In the genomic region with DNA sequence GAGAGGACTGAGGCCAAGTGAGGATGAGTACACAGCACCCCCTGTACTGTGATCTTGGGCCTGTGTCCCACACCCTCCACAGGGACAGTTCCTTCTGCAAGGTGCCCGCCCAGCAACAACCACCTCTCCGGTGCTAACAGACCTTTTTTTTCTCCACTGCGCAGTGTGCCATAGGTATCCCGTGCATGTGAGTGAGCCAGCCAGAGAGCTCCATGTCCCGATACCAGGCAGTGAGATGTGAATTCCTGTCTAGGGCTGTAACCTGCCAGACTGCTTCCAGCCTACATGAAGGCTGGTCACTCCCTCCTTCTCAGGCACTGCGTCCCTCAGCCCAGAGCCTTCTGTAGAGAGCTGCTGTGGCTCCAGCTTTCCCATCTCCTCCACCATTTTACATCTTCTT, we compare ENCODE assay signal across 2 cellular contexts.
TF ChIP-seq lines count a peak whose summit lies in the region.

No MANE protein-coding gene starts in this region.

TF ChIP-seq in SK-N-SH, 30 proteins besides CTCF, POLR2A, EP300 and RAD21:
- TF ChIP-seq EZH2phosphoT487 (IDR thresholded peaks at IDR 0.05; ENCODE audit: borderline replicate concordance, low read depth) (no peak), MEF2A (IDR thresholded peaks at IDR 0.05; ENCODE audit: borderline replicate concordance, low read depth) (no peak), RXRA (IDR thresholded peaks at IDR 0.05; ENCODE audit: borderline replicate concordance, low read depth) (no peak), RCOR1 (IDR thresholded peaks at IDR 0.05; ENCODE audit: low read length) (no peak), JUND (IDR thresholded peaks at IDR 0.05) (no peak), GATA2 (CRISPR knock-in tag; IDR thresholded peaks at IDR 0.05) (no peak), SMC3 (IDR thresholded peaks at IDR 0.05; ENCODE audit: low read depth, low read length) (no peak), POLR2AphosphoS5 (IDR thresholded peaks at IDR 0.05; ENCODE audit: low read depth, low read length) (no peak), FOXJ3 (CRISPR knock-in tag; IDR thresholded peaks at IDR 0.05) (no peak), NRF1 (IDR thresholded peaks at IDR 0.05; ENCODE audit: low read depth, low read length) (no peak), FOXM1 (IDR thresholded peaks at IDR 0.05; ENCODE audit: low read depth) (no peak), ELF1 (IDR thresholded peaks at IDR 0.05) (no peak), MXI1 (IDR thresholded peaks at IDR 0.05; ENCODE audit: low read depth, low read length) (no peak), FOSL2 (IDR thresholded peaks at IDR 0.05; ENCODE audit: borderline replicate concordance, low read depth) (no peak)
- TF ChIP-seq, protein P1, sequence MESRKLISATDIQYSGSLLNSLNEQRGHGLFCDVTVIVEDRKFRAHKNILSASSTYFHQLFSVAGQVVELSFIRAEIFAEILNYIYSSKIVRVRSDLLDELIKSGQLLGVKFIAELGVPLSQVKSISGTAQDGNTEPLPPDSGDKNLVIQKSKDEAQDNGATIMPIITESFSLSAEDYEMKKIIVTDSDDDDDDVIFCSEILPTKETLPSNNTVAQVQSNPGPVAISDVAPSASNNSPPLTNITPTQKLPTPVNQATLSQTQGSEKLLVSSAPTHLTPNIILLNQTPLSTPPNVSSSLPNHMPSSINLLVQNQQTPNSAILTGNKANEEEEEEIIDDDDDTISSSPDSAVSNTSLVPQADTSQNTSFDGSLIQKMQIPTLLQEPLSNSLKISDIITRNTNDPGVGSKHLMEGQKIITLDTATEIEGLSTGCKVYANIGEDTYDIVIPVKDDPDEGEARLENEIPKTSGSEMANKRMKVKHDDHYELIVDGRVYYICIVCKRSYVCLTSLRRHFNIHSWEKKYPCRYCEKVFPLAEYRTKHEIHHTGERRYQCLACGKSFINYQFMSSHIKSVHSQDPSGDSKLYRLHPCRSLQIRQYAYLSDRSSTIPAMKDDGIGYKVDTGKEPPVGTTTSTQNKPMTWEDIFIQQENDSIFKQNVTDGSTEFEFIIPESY (IDR thresholded peaks at IDR 0.05; ENCODE audit: borderline replicate concordance, low read depth), result no peak
- TF ChIP-seq, protein P2, sequence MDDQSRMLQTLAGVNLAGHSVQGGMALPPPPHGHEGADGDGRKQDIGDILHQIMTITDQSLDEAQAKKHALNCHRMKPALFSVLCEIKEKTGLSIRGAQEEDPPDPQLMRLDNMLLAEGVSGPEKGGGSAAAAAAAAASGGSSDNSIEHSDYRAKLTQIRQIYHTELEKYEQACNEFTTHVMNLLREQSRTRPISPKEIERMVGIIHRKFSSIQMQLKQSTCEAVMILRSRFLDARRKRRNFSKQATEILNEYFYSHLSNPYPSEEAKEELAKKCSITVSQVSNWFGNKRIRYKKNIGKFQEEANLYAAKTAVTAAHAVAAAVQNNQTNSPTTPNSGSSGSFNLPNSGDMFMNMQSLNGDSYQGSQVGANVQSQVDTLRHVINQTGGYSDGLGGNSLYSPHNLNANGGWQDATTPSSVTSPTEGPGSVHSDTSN (IDR thresholded peaks at IDR 0.05), result no peak
- TF ChIP-seq, protein P3, sequence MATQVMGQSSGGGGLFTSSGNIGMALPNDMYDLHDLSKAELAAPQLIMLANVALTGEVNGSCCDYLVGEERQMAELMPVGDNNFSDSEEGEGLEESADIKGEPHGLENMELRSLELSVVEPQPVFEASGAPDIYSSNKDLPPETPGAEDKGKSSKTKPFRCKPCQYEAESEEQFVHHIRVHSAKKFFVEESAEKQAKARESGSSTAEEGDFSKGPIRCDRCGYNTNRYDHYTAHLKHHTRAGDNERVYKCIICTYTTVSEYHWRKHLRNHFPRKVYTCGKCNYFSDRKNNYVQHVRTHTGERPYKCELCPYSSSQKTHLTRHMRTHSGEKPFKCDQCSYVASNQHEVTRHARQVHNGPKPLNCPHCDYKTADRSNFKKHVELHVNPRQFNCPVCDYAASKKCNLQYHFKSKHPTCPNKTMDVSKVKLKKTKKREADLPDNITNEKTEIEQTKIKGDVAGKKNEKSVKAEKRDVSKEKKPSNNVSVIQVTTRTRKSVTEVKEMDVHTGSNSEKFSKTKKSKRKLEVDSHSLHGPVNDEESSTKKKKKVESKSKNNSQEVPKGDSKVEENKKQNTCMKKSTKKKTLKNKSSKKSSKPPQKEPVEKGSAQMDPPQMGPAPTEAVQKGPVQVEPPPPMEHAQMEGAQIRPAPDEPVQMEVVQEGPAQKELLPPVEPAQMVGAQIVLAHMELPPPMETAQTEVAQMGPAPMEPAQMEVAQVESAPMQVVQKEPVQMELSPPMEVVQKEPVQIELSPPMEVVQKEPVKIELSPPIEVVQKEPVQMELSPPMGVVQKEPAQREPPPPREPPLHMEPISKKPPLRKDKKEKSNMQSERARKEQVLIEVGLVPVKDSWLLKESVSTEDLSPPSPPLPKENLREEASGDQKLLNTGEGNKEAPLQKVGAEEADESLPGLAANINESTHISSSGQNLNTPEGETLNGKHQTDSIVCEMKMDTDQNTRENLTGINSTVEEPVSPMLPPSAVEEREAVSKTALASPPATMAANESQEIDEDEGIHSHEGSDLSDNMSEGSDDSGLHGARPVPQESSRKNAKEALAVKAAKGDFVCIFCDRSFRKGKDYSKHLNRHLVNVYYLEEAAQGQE (IDR thresholded peaks at IDR 0.05; ENCODE audit: low read depth, low read length), result no peak

TF ChIP-seq in H1, 55 proteins besides CTCF, POLR2A, EP300 and RAD21:
- TF ChIP-seq JUN (IDR thresholded peaks at IDR 0.05; ENCODE audit: low read depth, low read length), result no peak
- no peak for TF ChIP-seq JUND (IDR thresholded peaks at IDR 0.05; ENCODE audit: low read length)
- no peak for TF ChIP-seq CREB1 (IDR thresholded peaks at IDR 0.05)
- no peak for TF ChIP-seq BACH1 (IDR thresholded peaks at IDR 0.05; ENCODE audit: low read length)
- TF ChIP-seq SRF (IDR thresholded peaks at IDR 0.05; ENCODE audit: low read depth, low read length), result no peak
- TF ChIP-seq BRCA1 (IDR thresholded peaks at IDR 0.05; ENCODE audit: low read depth, low read length), result no peak
- TF ChIP-seq, protein P4, sequence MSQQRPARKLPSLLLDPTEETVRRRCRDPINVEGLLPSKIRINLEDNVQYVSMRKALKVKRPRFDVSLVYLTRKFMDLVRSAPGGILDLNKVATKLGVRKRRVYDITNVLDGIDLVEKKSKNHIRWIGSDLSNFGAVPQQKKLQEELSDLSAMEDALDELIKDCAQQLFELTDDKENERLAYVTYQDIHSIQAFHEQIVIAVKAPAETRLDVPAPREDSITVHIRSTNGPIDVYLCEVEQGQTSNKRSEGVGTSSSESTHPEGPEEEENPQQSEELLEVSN (IDR thresholded peaks at IDR 0.05), result no peak
- TF ChIP-seq, protein P5, sequence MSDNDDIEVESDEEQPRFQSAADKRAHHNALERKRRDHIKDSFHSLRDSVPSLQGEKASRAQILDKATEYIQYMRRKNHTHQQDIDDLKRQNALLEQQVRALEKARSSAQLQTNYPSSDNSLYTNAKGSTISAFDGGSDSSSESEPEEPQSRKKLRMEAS (IDR thresholded peaks at IDR 0.05), result no peak
- no peak for TF ChIP-seq SP1 (IDR thresholded peaks at IDR 0.05; ENCODE audit: low read depth, low read length)
- TF ChIP-seq EZH2 (IDR thresholded peaks at IDR 0.05; ENCODE audit: low read depth, low read length, severe bottlenecking), result no peak
- TF ChIP-seq RFX5 (IDR thresholded peaks at IDR 0.05; ENCODE audit: borderline replicate concordance, low read depth, low read length), result no peak
- no peak for TF ChIP-seq CHD1 (IDR thresholded peaks at IDR 0.05; ENCODE audit: low read depth, low read length)
- TF ChIP-seq CBX5 (IDR thresholded peaks at IDR 0.05; ENCODE audit: low read depth, low read length), result no peak
- TF ChIP-seq, protein P6, sequence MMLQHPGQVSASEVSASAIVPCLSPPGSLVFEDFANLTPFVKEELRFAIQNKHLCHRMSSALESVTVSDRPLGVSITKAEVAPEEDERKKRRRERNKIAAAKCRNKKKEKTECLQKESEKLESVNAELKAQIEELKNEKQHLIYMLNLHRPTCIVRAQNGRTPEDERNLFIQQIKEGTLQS (IDR thresholded peaks at IDR 0.05; ENCODE audit: insufficient read depth, low read depth, low read length), result no peak
